ENCODE assay signal across 15 cellular contexts in the genomic region with DNA sequence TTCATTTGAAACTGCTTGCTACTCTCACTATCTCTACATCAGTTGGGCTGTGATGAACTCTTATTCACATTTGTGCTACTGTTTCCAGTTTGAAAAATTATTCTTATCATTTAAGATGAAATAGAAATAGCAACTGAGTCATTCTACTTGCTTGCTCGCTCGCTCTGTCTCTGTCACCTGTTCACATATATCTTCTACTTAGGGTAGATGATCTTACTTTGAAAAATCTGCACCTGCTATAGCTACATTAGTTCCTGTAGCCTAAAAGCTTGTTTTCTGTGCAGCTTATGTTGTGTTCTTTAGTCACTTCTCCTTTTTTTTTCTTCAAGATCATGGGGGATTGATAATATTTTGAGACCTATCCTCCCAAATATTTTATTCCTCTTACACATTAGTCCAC.
"Had no signal": no experiment of that assay in that cellular context is flagged by ENCODE, and none has a peak within 500 bp of the region (broad histone marks: within the 10 kb centered on the region; RNA-seq: fewer than 3 reads in every experiment).

No MANE protein-coding gene starts in this region.

- H3K9me3 ChIP-seq: breast epithelium, right atrium auricular region, tibial nerve, vagina had no signal

- H3K4me3 ChIP-seq: breast epithelium, right atrium auricular region, smooth muscle cell, tibial nerve, vagina had no signal

- FAIRE-seq: TTC549 had no signal

- H3K4me1 Mint-ChIP-seq: naive thymus-derived CD4-positive, alpha-beta T cell had no signal

- H3K4me1 ChIP-seq: breast epithelium, right atrium auricular region, tibial nerve, vagina had no signal

- ATAC-seq: naive thymus-derived CD4-positive, alpha-beta T cell had no signal

- H3K27ac Mint-ChIP-seq: naive thymus-derived CD4-positive, alpha-beta T cell had no signal

- H3K4me3 Mint-ChIP-seq: mesothelial cell of epicardium; naive thymus-derived CD4-positive, alpha-beta T cell had no signal

- H3K27ac ChIP-seq: breast epithelium, right atrium auricular region, tibial nerve, vagina had no signal

- H3K27me3 Mint-ChIP-seq: naive thymus-derived CD4-positive, alpha-beta T cell had no signal

- H3K36me3 ChIP-seq: breast epithelium, right atrium auricular region, tibial nerve, vagina had no signal

- DNase-seq: activated CD4-positive, alpha-beta T cell treated with anti-CD3 and anti-CD28 coated beads, Interleukin-2, amount 50 U/mL, for 48 hours; activated CD4-positive, CD25-positive, alpha-beta regulatory T cell treated with anti-CD3 and anti-CD28 coated beads, Interleukin-2, amount 50 U/mL, for 72 hours; activated T-cell treated with anti-CD3 and anti-CD28 coated beads, Interleukin-2, amount 50 U/mL, for 48 hours; aorta; hippocampal formation; kidney glomerular epithelial cell; naive thymus-derived CD4-positive, alpha-beta T cell; posterior cingulate gyrus had no signal

- H3K27me3 ChIP-seq: right atrium auricular region, vagina had no signal

- H3K4me2 ChIP-seq: smooth muscle cell had no signal
